In the genomic region with DNA sequence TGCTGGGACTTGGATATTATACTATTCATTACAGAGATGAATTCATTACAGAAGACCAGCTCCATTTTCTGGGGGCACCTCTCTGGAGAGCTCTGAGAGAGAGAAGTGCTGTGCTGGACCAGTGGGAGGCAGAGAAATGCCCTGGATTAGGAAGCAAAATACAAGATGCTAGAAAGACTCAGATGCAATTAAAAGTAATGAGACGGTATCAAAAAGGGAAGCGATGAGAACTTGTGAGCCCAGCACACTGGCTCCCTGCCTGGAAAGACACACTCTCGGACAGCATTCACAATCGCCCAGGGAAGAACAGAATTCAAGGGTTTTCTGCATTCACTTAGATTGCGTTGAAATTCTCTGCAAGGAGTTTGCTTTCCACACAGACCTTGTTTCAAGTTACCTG, we compare ENCODE assay signal across 2 cellular contexts.
TF ChIP-seq lines count a peak whose summit lies in the region.

No MANE protein-coding gene starts in this region.

TF ChIP-seq in GM23338, 12 proteins besides CTCF, POLR2A, EP300 and RAD21 (continued from another document):
- no peak for TF ChIP-seq POLR2AphosphoS5 (IDR thresholded peaks at IDR 0.05; ENCODE audit: low read depth)
- TF ChIP-seq ZNF462 (CRISPR knock-in tag; IDR thresholded peaks at IDR 0.05) = no peak
- no peak for TF ChIP-seq STAT1 (IDR thresholded peaks at IDR 0.05; ENCODE audit: unreplicated experiment)
- no peak for TF ChIP-seq NANOG (IDR thresholded peaks at IDR 0.05; ENCODE audit: borderline replicate concordance)
- TF ChIP-seq ETS1 (IDR thresholded peaks at IDR 0.05) = no peak

TF ChIP-seq in SK-N-SH treated with all-trans-retinoic acid at 6 μM for 48 hours, 23 proteins besides CTCF, POLR2A, EP300 and RAD21 (continued from another document):
- TF ChIP-seq POU6F1 (CRISPR knock-in tag; IDR thresholded peaks at IDR 0.05; ENCODE audit: borderline replicate concordance, low read depth) (no peak), CSDC2 (CRISPR knock-in tag; IDR thresholded peaks at IDR 0.05) (no peak), ISL1 (CRISPR knock-in tag; IDR thresholded peaks at IDR 0.05) (no peak), BACH2 (CRISPR knock-in tag; IDR thresholded peaks at IDR 0.05; ENCODE audit: borderline replicate concordance) (no peak), ZNF70 (CRISPR knock-in tag; IDR thresholded peaks at IDR 0.05) (no peak), CSRNP3 (CRISPR knock-in tag; IDR thresholded peaks at IDR 0.05) (no peak), TCF4 (CRISPR knock-in tag; IDR thresholded peaks at IDR 0.05; ENCODE audit: borderline replicate concordance) (no peak), ESRRG (CRISPR knock-in tag; IDR thresholded peaks at IDR 0.05) (no peak), GLIS3 (CRISPR knock-in tag; IDR thresholded peaks at IDR 0.05) (no peak), RARB (CRISPR knock-in tag; IDR thresholded peaks at IDR 0.05) (no peak), ZC3H10 (CRISPR knock-in tag; IDR thresholded peaks at IDR 0.05) (no peak), TOX (CRISPR knock-in tag; IDR thresholded peaks at IDR 0.05; ENCODE audit: borderline replicate concordance) (no peak), ZNF8 (CRISPR knock-in tag; IDR thresholded peaks at IDR 0.05) (no peak), PPARA (CRISPR knock-in tag; IDR thresholded peaks at IDR 0.05; ENCODE audit: borderline replicate concordance) (no peak), CREB5 (CRISPR knock-in tag; IDR thresholded peaks at IDR 0.05; ENCODE audit: low read depth) (no peak), ARNTL (CRISPR knock-in tag; IDR thresholded peaks at IDR 0.05; ENCODE audit: borderline replicate concordance, low read depth) (no peak)
